24 cellular contexts compared by ENCODE assay signal in genomic region chr2:15599994-15600393, GRCh38.
"Had no signal": no experiment of that assay in that cellular context is flagged by ENCODE, and none has a peak within 500 bp of the region (broad histone marks: within the 10 kb centered on the region; RNA-seq: fewer than 3 reads in every experiment).

No MANE protein-coding gene starts in this region.

- H3K4me2 ChIP-seq: hepatocyte had no signal

- DNase-seq: effector memory CD8-positive, alpha-beta T cell; foreskin keratinocyte; head of caudate nucleus; left colon; left ventricle myocardium superior; mesendoderm; naive B cell; psoas muscle; retina; spleen; stimulated activated CD4-positive, alpha-beta T cell treated with anti-CD3 and anti-CD28 coated beads, Interleukin-15, amount 100 ng/mL, for 24 hours; stimulated activated CD4-positive, alpha-beta T cell treated with anti-CD3 and anti-CD28 coated beads, Interleukin-1b, Interleukin-23, amount 100 ng/mL, for 48 hours; stimulated activated CD4-positive, alpha-beta T cell treated with anti-CD3 and anti-CD28 coated beads, Interleukin-4, amount 100 ng/mL, for 24 hours; stimulated activated naive B cell treated with anti-CD40 and anti-IgM and Interleukin-4, amounts not matched to agents 10 μg/mL and 1 μg/mL and 100 μg/mL, for 72 hours; stomach; substantia nigra; transverse colon had no signal

- ATAC-seq: effector memory CD8-positive, alpha-beta T cell; foreskin keratinocyte; left colon; left ventricle myocardium superior; psoas muscle; sciatic nerve; stimulated activated naive B cell treated with anti-CD40 and anti-IgM and Interleukin-4, amounts not matched to agents 10 μg/mL and 1 μg/mL and 100 μg/mL, for 72 hours had no signal

- H3K4me1 ChIP-seq: foreskin keratinocyte, psoas muscle, transverse colon had no signal

- H3K27ac Mint-ChIP-seq: dendritic cell treated with granulocyte-macrophage colony-stimulating factor and Interleukin-4, amounts not matched to agents 40 ng/mL and 50 ng/mL, for 4 days; effector memory CD8-positive, alpha-beta T cell; nephron; stimulated activated naive B cell treated with anti-CD40 and anti-IgM and Interleukin-4, amounts not matched to agents 10 μg/mL and 1 μg/mL and 100 μg/mL, for 72 hours had no signal

- H3K4me3 Mint-ChIP-seq: dendritic cell treated with granulocyte-macrophage colony-stimulating factor and Interleukin-4, amounts not matched to agents 40 ng/mL and 50 ng/mL, for 4 days; effector memory CD8-positive, alpha-beta T cell; naive B cell; nephron; stimulated activated naive B cell treated with anti-CD40 and anti-IgM and Interleukin-4, amounts not matched to agents 10 μg/mL and 1 μg/mL and 100 μg/mL, for 72 hours had no signal

- H3K27me3 Mint-ChIP-seq: dendritic cell treated with granulocyte-macrophage colony-stimulating factor and Interleukin-4, amounts not matched to agents 40 ng/mL and 50 ng/mL, for 4 days; effector memory CD8-positive, alpha-beta T cell; naive B cell; stimulated activated naive B cell treated with anti-CD40 and anti-IgM and Interleukin-4, amounts not matched to agents 10 μg/mL and 1 μg/mL and 100 μg/mL, for 72 hours had no signal

- H3K27me3 ChIP-seq: foreskin keratinocyte, hepatocyte, spleen, stomach, transverse colon had no signal

- H3K27ac ChIP-seq: epithelial cell of prostate, foreskin keratinocyte, hepatocyte, psoas muscle, spleen, stomach, thoracic aorta, transverse colon had no signal

- H3K4me1 Mint-ChIP-seq: nephron had no signal

- H3K9me3 Mint-ChIP-seq: dendritic cell treated with granulocyte-macrophage colony-stimulating factor and Interleukin-4, amounts not matched to agents 40 ng/mL and 50 ng/mL, for 4 days; effector memory CD8-positive, alpha-beta T cell; naive B cell; nephron; stimulated activated naive B cell treated with anti-CD40 and anti-IgM and Interleukin-4, amounts not matched to agents 10 μg/mL and 1 μg/mL and 100 μg/mL, for 72 hours had no signal

- H3K9me3 ChIP-seq: psoas muscle, spleen, stomach, thoracic aorta, transverse colon had no signal

- H3K4me3 ChIP-seq: hepatocyte, lung, psoas muscle, spleen, stomach, thoracic aorta, transverse colon had no signal

- H2AFZ ChIP-seq: hepatocyte had no signal
